In genomic region chr16:86110134-86110533, GRCh38 we compare ENCODE assay signal across 34 cellular contexts.
"Had no signal": no experiment of that assay in that cellular context is flagged by ENCODE, and none has a peak within 500 bp of the region (broad histone marks: within the 10 kb centered on the region; RNA-seq: fewer than 3 reads in every experiment).

No MANE protein-coding gene starts in this region.

- H3K9me3 Mint-ChIP-seq: activated CD4-positive, alpha-beta memory T cell treated with anti-CD3 and anti-CD28 coated beads, Interleukin-2, amount 10 ng/mL, durations not matched to agents 7 days and 5 days; activated CD4-positive, alpha-beta T cell treated with anti-CD3 and anti-CD28 coated beads, Interleukin-2, amount 10 ng/mL, durations not matched to agents 7 days and 5 days; activated naive CD4-positive, alpha-beta T cell treated with anti-CD3 and anti-CD28 coated beads for 36 hours; activated naive CD8-positive, alpha-beta T cell treated with anti-CD3 and anti-CD28 coated beads for 36 hours; activated T-cell treated with anti-CD3 and anti-CD28 coated beads, Interleukin-2, amount 50 U/mL, for 4 hours; activated T-helper 1 cell treated with anti-CD3 and anti-CD28 coated beads, Interleukin-12 subunit alpha, Interleukin-12 subunit beta, Interleukin-2, Interleukin-4 antibody, amounts not matched to agents 30 ng/mL and 10 ng/mL and 1 ng/mL, durations not matched to agents 14 hours and 24 hours and 36 hours; activated T-helper 17 cell treated with anti-CD3 and anti-CD28 coated beads, Interleukin-2, amount 50 U/mL, for 72 hours; T-helper 1 cell treated with Interleukin-12 subunit alpha and Interleukin-12 subunit beta and Interleukin-4 antibody, amounts not matched to agents 30 μg/mL and 1 μg/mL, for 36 hours; T-helper 2 cell treated with Interferon-gamma antibody and Interleukin-4, amounts not matched to agents 5 μg/mL and 100 μg/mL, for 36 hours had no signal

- DNase-seq: activated CD4-positive, alpha-beta memory T cell treated with anti-CD3 and anti-CD28 coated beads, Interleukin-2, amount 10 ng/mL, durations not matched to agents 7 days and 5 days; activated CD4-positive, alpha-beta T cell treated with anti-CD3 and anti-CD28 coated beads for 1 hour; activated CD4-positive, alpha-beta T cell treated with anti-CD3 and anti-CD28 coated beads for 36 hours; activated CD4-positive, alpha-beta T cell treated with anti-CD3 and anti-CD28 coated beads for 48 hours; activated CD4-positive, alpha-beta T cell treated with anti-CD3 and anti-CD28 coated beads, Interleukin-2, amount 10 ng/mL, durations not matched to agents 7 days and 5 days; activated CD4-positive, alpha-beta T cell treated with anti-CD3 and anti-CD28 coated beads, Interleukin-2, amount 50 U/mL, for 48 hours; activated CD4-positive, CD25-positive, alpha-beta regulatory T cell; activated CD8-positive, alpha-beta memory T cell treated with anti-CD3 and anti-CD28 coated beads, Interleukin-2, amount 50 U/mL, for 4 hours; activated gamma-delta T cell treated with Interleukin-2 at 50 U/mL for 16 hours; activated naive CD4-positive, alpha-beta T cell; activated naive CD4-positive, alpha-beta T cell treated with anti-CD3 and anti-CD28 coated beads for 36 hours; activated naive CD4-positive, alpha-beta T cell treated with anti-CD3 and anti-CD28 coated beads, Interleukin-2, amount 50 U/mL, for 16 hours; activated naive CD8-positive, alpha-beta T cell treated with anti-CD3 and anti-CD28 coated beads for 36 hours; activated T-cell treated with anti-CD3 and anti-CD28 coated beads for 4 hours; activated T-cell treated with anti-CD3 and anti-CD28 coated beads, Interleukin-2, amount 50 U/mL, for 1 hour; activated T-cell treated with anti-CD3 and anti-CD28 coated beads, Interleukin-2, amount 50 U/mL, for 4 hours; activated T-cell treated with anti-CD3 and anti-CD28 coated beads, Interleukin-2, amount 50 U/mL, for 72 hours; adrenal gland; amniotic stem cell; aorta; body of pancreas; brain microvascular endothelial cell; central memory CD4-positive, alpha-beta T cell; T-helper 1 cell; T-helper 2 cell; T-helper 9 cell; WERI-Rb-1 had no signal

- H3K4me1 Mint-ChIP-seq: activated CD4-positive, alpha-beta memory T cell treated with anti-CD3 and anti-CD28 coated beads, Interleukin-2, amount 10 ng/mL, durations not matched to agents 7 days and 5 days; activated CD4-positive, alpha-beta T cell treated with anti-CD3 and anti-CD28 coated beads for 36 hours; activated CD4-positive, alpha-beta T cell treated with anti-CD3 and anti-CD28 coated beads, Interleukin-2, amount 10 ng/mL, durations not matched to agents 7 days and 5 days; activated naive CD8-positive, alpha-beta T cell treated with anti-CD3 and anti-CD28 coated beads for 36 hours; activated T-helper 17 cell treated with anti-CD3 and anti-CD28 coated beads, Interleukin-2, amount 50 U/mL, for 72 hours had no signal

- H3K9me3 ChIP-seq: adrenal gland, body of pancreas, breast epithelium had no signal

- H3K36me3 Mint-ChIP-seq: activated naive CD4-positive, alpha-beta T cell treated with anti-CD3 and anti-CD28 coated beads, Interleukin-2, amount 50 U/mL, for 72 hours; activated naive CD8-positive, alpha-beta T cell treated with anti-CD3 and anti-CD28 coated beads for 36 hours; WTC11 had no signal

- H3K4me1 ChIP-seq: adrenal gland, body of pancreas, breast epithelium had no signal

- H3K4me3 Mint-ChIP-seq: activated CD4-positive, alpha-beta memory T cell treated with anti-CD3 and anti-CD28 coated beads, Interleukin-2, amount 10 ng/mL, durations not matched to agents 7 days and 5 days; activated CD4-positive, alpha-beta T cell treated with anti-CD3 and anti-CD28 coated beads for 36 hours; activated CD4-positive, alpha-beta T cell treated with anti-CD3 and anti-CD28 coated beads, Interleukin-2, amount 10 ng/mL, durations not matched to agents 7 days and 5 days; activated naive CD4-positive, alpha-beta T cell treated with anti-CD3 and anti-CD28 coated beads for 36 hours; activated naive CD8-positive, alpha-beta T cell treated with anti-CD3 and anti-CD28 coated beads for 36 hours; activated T-cell treated with anti-CD3 and anti-CD28 coated beads, Interleukin-2, amount 50 U/mL, for 4 hours; activated T-cell treated with anti-CD3 and anti-CD28 coated beads, Interleukin-2, amount 50 U/mL, for 72 hours; activated T-helper 1 cell treated with anti-CD3 and anti-CD28 coated beads, Interleukin-12 subunit alpha, Interleukin-12 subunit beta, Interleukin-2, Interleukin-4 antibody, amounts not matched to agents 30 ng/mL and 10 ng/mL and 1 ng/mL, durations not matched to agents 14 hours and 24 hours and 36 hours; activated T-helper 17 cell treated with anti-CD3 and anti-CD28 coated beads, Interleukin-2, amount 50 U/mL, for 72 hours; T-helper 1 cell treated with Interleukin-12 subunit alpha and Interleukin-12 subunit beta and Interleukin-4 antibody, amounts not matched to agents 30 μg/mL and 1 μg/mL, for 36 hours; T-helper 2 cell treated with Interferon-gamma antibody and Interleukin-4, amounts not matched to agents 5 μg/mL and 100 μg/mL, for 36 hours; WTC11 had no signal

- H3K36me3 ChIP-seq: adrenal gland, brain microvascular endothelial cell, breast epithelium, WERI-Rb-1 had no signal

- H3K4me3 ChIP-seq: adrenal gland, body of pancreas, breast epithelium had no signal

- H3K27ac ChIP-seq: adrenal gland, body of pancreas, brain microvascular endothelial cell, breast epithelium, WERI-Rb-1 had no signal

- H3K27me3 Mint-ChIP-seq: activated CD4-positive, alpha-beta T cell treated with anti-CD3 and anti-CD28 coated beads, Interleukin-2, amount 10 ng/mL, durations not matched to agents 7 days and 5 days had no signal

- H3K27ac Mint-ChIP-seq: activated CD4-positive, alpha-beta memory T cell treated with anti-CD3 and anti-CD28 coated beads, Interleukin-2, amount 10 ng/mL, durations not matched to agents 7 days and 5 days; activated CD4-positive, alpha-beta T cell treated with anti-CD3 and anti-CD28 coated beads for 36 hours; activated CD4-positive, alpha-beta T cell treated with anti-CD3 and anti-CD28 coated beads, Interleukin-2, amount 10 ng/mL, durations not matched to agents 7 days and 5 days; activated naive CD4-positive, alpha-beta T cell treated with anti-CD3 and anti-CD28 coated beads for 36 hours; activated naive CD4-positive, alpha-beta T cell treated with anti-CD3 and anti-CD28 coated beads, Interleukin-2, amount 50 U/mL, for 72 hours; activated naive CD8-positive, alpha-beta T cell treated with anti-CD3 and anti-CD28 coated beads for 36 hours; activated T-cell treated with anti-CD3 and anti-CD28 coated beads, Interleukin-2, amount 50 U/mL, for 72 hours; activated T-helper 1 cell treated with anti-CD3 and anti-CD28 coated beads, Interleukin-12 subunit alpha, Interleukin-12 subunit beta, Interleukin-2, Interleukin-4 antibody, amounts not matched to agents 30 ng/mL and 10 ng/mL and 1 ng/mL, durations not matched to agents 14 hours and 24 hours and 36 hours; activated T-helper 17 cell treated with anti-CD3 and anti-CD28 coated beads, Interleukin-2, amount 50 U/mL, for 72 hours; T-helper 1 cell treated with Interleukin-12 subunit alpha and Interleukin-12 subunit beta and Interleukin-4 antibody, amounts not matched to agents 30 μg/mL and 1 μg/mL, for 36 hours; T-helper 2 cell treated with Interferon-gamma antibody and Interleukin-4, amounts not matched to agents 5 μg/mL and 100 μg/mL, for 36 hours; WTC11 had no signal
